8 cellular contexts compared by ENCODE assay signal in genomic region chr15:70559223-70559823, GRCh38.
DNase-seq lines count a peak whose midpoint lies in the region; ATAC-seq and TF ChIP-seq lines count a peak whose summit lies in the region.

No MANE protein-coding gene starts in this region.

- no peaks in the 10 kb centered on the region for H3K36me3 Mint-ChIP-seq in endothelial cell (ENCODE audit: low read depth, unreplicated experiment)
- H3K36me3 Mint-ChIP-seq in Calu3 (ENCODE audit: insufficient read depth, unreplicated experiment), result no peaks in the 10 kb centered on the region

- no peaks in the 10 kb centered on the region for H3K4me1 Mint-ChIP-seq in endothelial cell (ENCODE audit: unreplicated experiment)
- H3K4me1 Mint-ChIP-seq in Calu3 (ENCODE audit: low read depth, unreplicated experiment), result no peaks in the 10 kb centered on the region

- H3K9me3 ChIP-seq in skeletal muscle satellite cell (replicated peaks; ENCODE audit: low read length), result no peaks in the 10 kb centered on the region

- H3K9me3 Mint-ChIP-seq in endothelial cell (ENCODE audit: unreplicated experiment) (no peaks in the 10 kb centered on the region), Calu3 (ENCODE audit: low read depth, unreplicated experiment) (no peaks in the 10 kb centered on the region)

- no peak overlapping the region for H3K27ac Mint-ChIP-seq in endothelial cell (ENCODE audit: unreplicated experiment)
- no peak overlapping the region for H3K27ac Mint-ChIP-seq in Calu3 (ENCODE audit: unreplicated experiment)

- DNase-seq in Jurkat, Clone E6-1 (ENCODE audit: low read depth, low spot score), result peak; percentile 85
- peak; percentile 64 for DNase-seq in activated CD4-positive, alpha-beta T cell treated with anti-CD3 and anti-CD28 coated beads, Interleukin-2, amount 50 U/mL, for 1 hour
- DNase-seq in endothelial cell (ENCODE audit: low spot score) (peak; percentile 44), GM19240 (ENCODE audit: insufficient read length, low spot score) (no peak), Calu3 (no peak)

- H3K4me2 ChIP-seq in skeletal muscle satellite cell (ENCODE audit: low read length), result peak overlapping the region; percentile 37

- H3K4me3 ChIP-seq in Jurkat, Clone E6-1 (ENCODE audit: low read length), result peak overlapping the region; percentile 39
- no peak overlapping the region for H3K4me3 ChIP-seq in skeletal muscle satellite cell (ENCODE audit: low read length)

- peaks cover 7% of the 10 kb centered on the region for H3K4me1 ChIP-seq in skeletal muscle satellite cell (ENCODE audit: control insufficient read depth, insufficient read depth, low read length)

- intact Hi-C loops in Calu3 (cut with micrococcal nuclease; ENCODE audit: unreplicated experiment), result no loop called here

- H3K9ac ChIP-seq in skeletal muscle satellite cell (ENCODE audit: low read depth, low read length), result no peak overlapping the region

- no peaks in the 10 kb centered on the region for H3K27me3 Mint-ChIP-seq in endothelial cell (ENCODE audit: unreplicated experiment)
- no peaks in the 10 kb centered on the region for H3K27me3 Mint-ChIP-seq in Calu3 (ENCODE audit: unreplicated experiment)

- CTCF ChIA-PET in Calu3 (lab: Charles Lee), result no interaction called here

- H3K4me3 Mint-ChIP-seq in endothelial cell (ENCODE audit: unreplicated experiment) (no peak overlapping the region), Calu3 (ENCODE audit: low read depth, unreplicated experiment) (no peak overlapping the region)

- no peaks in the 10 kb centered on the region for H3K36me3 ChIP-seq in skeletal muscle satellite cell (ENCODE audit: insufficient read depth, low read length)

- TF ChIP-seq CTCF in endothelial cell (IDR thresholded peaks at IDR 0.05; ENCODE audit: unreplicated experiment) (no peak), Calu3 (IDR thresholded peaks at IDR 0.05; ENCODE audit: unreplicated experiment) (no peak)

- ATAC-seq in HG03108 (IDR thresholded peaks at IDR 0.05; ENCODE audit: unreplicated experiment) (no peak), GM21528 (IDR thresholded peaks at IDR 0.05; ENCODE audit: low FRiP score, unreplicated experiment) (no peak)

- H3K27me3 ChIP-seq in skeletal muscle satellite cell (ENCODE audit: control insufficient read depth, insufficient read depth, low read length), result peaks cover 86% of the 10 kb centered on the region

- no TSS peak for BruUV-seq in Calu3 (replicated peaks; lab: Mats Ljungman, UMichigan)

Comparison
In these comparisons a context has a peak if more than half of its experiments do, and no peak if none do; other contexts are left out.
1. DNase-seq: peak in Jurkat, Clone E6-1 (single experiment), activated CD4-positive, alpha-beta T cell treated with anti-CD3 and anti-CD28 coated beads, Interleukin-2, amount 50 U/mL, for 1 hour (single experiment) and endothelial cell (single experiment); none in GM19240 (single experiment) and Calu3 (single experiment).